In genomic region chr12:52689239-52689638, GRCh38 we compare ENCODE assay signal across 2 cellular contexts.
TF ChIP-seq lines count a peak whose summit lies in the region.

No MANE protein-coding gene starts in this region.

TF ChIP-seq in HEK293, 187 proteins besides CTCF, POLR2A, EP300 and RAD21:
- TF ChIP-seq ZNF366 (tag by site-specific recombination; conservative IDR thresholded peaks at IDR 0.05) (peak; percentile 19; the same call in 1 of the 2 replicates), ZNF791 (tag by site-specific recombination; IDR thresholded peaks at IDR 0.05) (no peak), ZNF843 (tag by site-specific recombination; IDR thresholded peaks at IDR 0.05) (no peak), EGR2 (tag by site-specific recombination; IDR thresholded peaks at IDR 0.05; ENCODE audit: low read depth) (peak; percentile 69; the same call in 1 of the 2 replicates), TSHZ1 (tag by site-specific recombination; IDR thresholded peaks at IDR 0.05; ENCODE audit: borderline replicate concordance) (no peak), ZNF488 (tag by site-specific recombination; IDR thresholded peaks at IDR 0.05) (no peak), ZNF148 (tag by site-specific recombination; IDR thresholded peaks at IDR 0.05; ENCODE audit: borderline replicate concordance) (no peak), RBAK (tag by site-specific recombination; IDR thresholded peaks at IDR 0.05) (no peak), ZNF280C (tag by site-specific recombination; IDR thresholded peaks at IDR 0.05) (no peak), ZNF777 (tag by site-specific recombination; IDR thresholded peaks at IDR 0.05; ENCODE audit: borderline replicate concordance) (no peak), ZNF785 (tag by site-specific recombination; IDR thresholded peaks at IDR 0.05) (no peak), ZNF175 (tag by site-specific recombination; IDR thresholded peaks at IDR 0.05) (no peak), ZNF211 (tag by site-specific recombination; IDR thresholded peaks at IDR 0.05; ENCODE audit: low read depth) (no peak), ZNF138 (tag by site-specific recombination; IDR thresholded peaks at IDR 0.05; ENCODE audit: borderline replicate concordance) (no peak), ZNF513 (tag by site-specific recombination; IDR thresholded peaks at IDR 0.05) (peak; percentile 67)

TF ChIP-seq in K562, 482 proteins besides CTCF, POLR2A, EP300 and RAD21:
- no peak for TF ChIP-seq FOXJ2 (tag; IDR thresholded peaks at IDR 0.05)
- TF ChIP-seq ZNF263 (CRISPR knock-in tag; IDR thresholded peaks at IDR 0.05; ENCODE audit: borderline replicate concordance): 0 out of 2 replicates have a peak, but pooled peaks have one; percentile 31
